In the genomic region with DNA sequence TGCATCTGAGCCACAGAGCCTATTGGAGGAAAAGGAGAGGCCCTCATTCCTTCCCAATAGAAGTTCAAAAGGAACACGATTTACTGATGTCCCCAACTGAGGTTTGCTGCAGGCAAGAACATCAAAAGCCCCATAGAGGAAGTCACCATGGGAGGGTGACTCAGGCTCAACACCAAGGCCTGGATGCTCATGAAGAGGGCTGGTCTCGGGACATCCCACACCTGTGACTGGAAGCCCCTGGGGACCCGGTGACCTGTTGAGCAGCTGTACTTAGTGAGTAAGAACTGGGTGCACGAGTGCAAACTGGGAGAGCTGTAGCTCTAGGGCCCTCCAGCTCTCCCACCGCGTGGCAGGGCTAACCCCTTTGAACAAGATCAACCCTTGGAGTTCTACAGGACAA, we compare ENCODE assay signal across 14 cellular contexts. TPM values are rescaled to one million over a fixed set of nuclear protein-coding genes. Genes with fewer than 3 reads are reported as not detected.
DNase-seq lines count a peak whose midpoint lies in the region; ATAC-seq and TF ChIP-seq lines count a peak whose summit lies in the region.
"Had no signal": no experiment of that assay in that cellular context is flagged by ENCODE, and none has a peak within 500 bp of the region (broad histone marks: within the 10 kb centered on the region; RNA-seq: fewer than 3 reads in every experiment).

No MANE protein-coding gene starts in this region.

- no peaks in the 10 kb centered on the region for H3K79me2 ChIP-seq in Karpas-422 (ENCODE audit: low read length)

- no peaks in the 10 kb centered on the region for H3K9me2 ChIP-seq in Karpas-422 (replicated peaks; ENCODE audit: insufficient read depth, low read length)

- WGBS in ovary, 3 donors: 94 to 98% (median 94%) methylated on average over 6 of the region's 6 CpGs

- peaks cover 28% of the 10 kb centered on the region for H3K4me1 Mint-ChIP-seq in stimulated activated naive CD8-positive, alpha-beta T cell treated with anti-CD3 and anti-CD28 coated beads, Interleukin-15, amount 100 ng/mL, for 72 hours

- H3K9me3 ChIP-seq in Karpas-422 (ENCODE audit: low read length) (no peaks in the 10 kb centered on the region), ovary (no peaks in the 10 kb centered on the region)

- no peak overlapping the region for H3K27ac Mint-ChIP-seq in stimulated activated naive CD8-positive, alpha-beta T cell treated with anti-CD3 and anti-CD28 coated beads, Interleukin-15, amount 100 ng/mL, for 72 hours
- H3K27ac Mint-ChIP-seq: GM23338 had no signal

- no peaks in the 10 kb centered on the region for H3K9me3 Mint-ChIP-seq in stimulated activated naive CD8-positive, alpha-beta T cell treated with anti-CD3 and anti-CD28 coated beads, Interleukin-15, amount 100 ng/mL, for 72 hours
- H3K9me3 Mint-ChIP-seq: GM23338 had no signal

- ATAC-seq in GM21576 (IDR thresholded peaks at IDR 0.05; ENCODE audit: unreplicated experiment) (peak; percentile 57), GM19035 (IDR thresholded peaks at IDR 0.05; ENCODE audit: unreplicated experiment) (no peak)
- peak; percentile 52 for ATAC-seq in stimulated activated naive CD8-positive, alpha-beta T cell treated with anti-CD3 and anti-CD28 coated beads, Interleukin-15, amount 100 ng/mL, for 72 hours
- ATAC-seq: GM23338 had no signal

- intact Hi-C loops in ovary (cut with DNase I): no loop called here

- peaks cover 2% of the 10 kb centered on the region for H3K4me1 ChIP-seq in Karpas-422 (ENCODE audit: low read length)
- H3K4me1 ChIP-seq in ovary (ENCODE audit: insufficient read depth): peaks cover 7% of the 10 kb centered on the region

- no peak overlapping the region for H3K4me3 ChIP-seq in Karpas-422 (ENCODE audit: low read length)
- no peak overlapping the region for H3K4me3 ChIP-seq in ovary
- H3K4me3 ChIP-seq: GM23338 had no signal

- H3K36me3 ChIP-seq in Karpas-422 (ENCODE audit: insufficient read depth, low read length): no peaks in the 10 kb centered on the region
- H3K36me3 ChIP-seq in ovary: no peaks in the 10 kb centered on the region

- H3K4me3 Mint-ChIP-seq in stimulated activated naive CD8-positive, alpha-beta T cell treated with anti-CD3 and anti-CD28 coated beads, Interleukin-15, amount 100 ng/mL, for 72 hours: no peak overlapping the region
- H3K4me3 Mint-ChIP-seq: GM23338 had no signal

- H3K4me2 ChIP-seq in Karpas-422 (ENCODE audit: low read depth, low read length, poor library complexity, severe bottlenecking): no peak overlapping the region
- H3K4me2 ChIP-seq: GM23338 had no signal

- no peak overlapping the region for H2AFZ ChIP-seq in Karpas-422 (ENCODE audit: low read length)
- H2AFZ ChIP-seq: GM23338 had no signal

- TF ChIP-seq EP300 in ovary (IDR thresholded peaks at IDR 0.05): no peak

- peaks cover 11% of the 10 kb centered on the region for H3K27me3 Mint-ChIP-seq in stimulated activated naive CD8-positive, alpha-beta T cell treated with anti-CD3 and anti-CD28 coated beads, Interleukin-15, amount 100 ng/mL, for 72 hours

- H3K27ac ChIP-seq in Karpas-422 (ENCODE audit: low read length) (no peak overlapping the region), ovary (no peak overlapping the region)

- no peaks in the 10 kb centered on the region; the same call in 1 of the 2 replicates for H4K20me1 ChIP-seq in Karpas-422 (ENCODE audit: insufficient read depth, low read depth, low read length)

- H3K9ac ChIP-seq in Karpas-422 (ENCODE audit: low read length): no peak overlapping the region

- no peak for TF ChIP-seq POLR2A in ovary (IDR thresholded peaks at IDR 0.05)

- TF ChIP-seq CTCF in ovary (IDR thresholded peaks at IDR 0.05): no peak

- H3K27me3 ChIP-seq in Karpas-422 (ENCODE audit: low read length) (no peaks in the 10 kb centered on the region; the same call in 1 of the 2 replicates), ovary (no peaks in the 10 kb centered on the region)

- DNase-seq in stimulated activated CD4-positive, alpha-beta T cell treated with anti-CD3 and anti-CD28 coated beads, Interleukin-15, amount 100 ng/mL, for 24 hours: peak; percentile 11
- DNase-seq in stimulated activated CD4-positive, alpha-beta T cell treated with anti-CD3 and anti-CD28 coated beads, Interleukin-2, amount 100 ng/mL, for 48 hours: no peak
- peak; percentile 44 for DNase-seq in Karpas-422
- DNase-seq in stimulated activated naive CD8-positive, alpha-beta T cell treated with anti-CD3 and anti-CD28 coated beads, Interleukin-15, amount 100 ng/mL, for 72 hours: no peak
- no peak for DNase-seq in SHP77 (lab: John Stamatoyannopoulos, UW)
- DNase-seq in ovary: no peak
- DNase-seq: AML-193, kidney, NCI-H1694, NCI-H69, Right ventricle myocardium superior had no signal

RNA-seq across cellular contexts. Expression of gene CYTH3, which starts 38.0 kb away (rescaled TPM):
- total RNA-seq in Karpas-422 (2014; rRNA removed; shearing (Covaris generic); ENCODE audit: low replicate concordance): 3.0 and 3.5 TPM in 2 replicates
- 10 to 100 TPM; 14.8 to 29.6 (median 18.7) TPM for total RNA-seq in ovary
- polyA plus RNA-seq in ovary: 10 to 100 TPM; 18.9 to 21.6 TPM

Comparison
In these comparisons a context has a peak if more than half of its experiments do, and no peak if none do; other contexts are left out.
1. DNase-seq: peak in stimulated activated CD4-positive, alpha-beta T cell treated with anti-CD3 and anti-CD28 coated beads, Interleukin-15, amount 100 ng/mL, for 24 hours (single experiment) and Karpas-422 (single experiment); none in stimulated activated CD4-positive, alpha-beta T cell treated with anti-CD3 and anti-CD28 coated beads, Interleukin-2, amount 100 ng/mL, for 48 hours (0 of 2), stimulated activated naive CD8-positive, alpha-beta T cell treated with anti-CD3 and anti-CD28 coated beads, Interleukin-15, amount 100 ng/mL, for 72 hours (0 of 2), SHP77 (0 of 2) and ovary (0 of 5).